In genomic region chr16:67017810-67018488, GRCh38 we compare ENCODE assay signal across 9 cellular contexts.
A peak's percentile ranks its signal among the peaks of the same experiment; 100 is the strongest.
DNase-seq lines count a peak whose midpoint lies in the region; ATAC-seq lines count a peak whose summit lies in the region.
"Had no signal": no experiment of that assay in that cellular context is flagged by ENCODE, and none has a peak within 500 bp of the region (broad histone marks: within the 10 kb centered on the region; RNA-seq: fewer than 3 reads in every experiment).

No MANE protein-coding gene starts in this region.

- no peaks in the 10 kb centered on the region for H3K27me3 ChIP-seq in adipocyte (replicated peaks; ENCODE audit: control insufficient read depth, insufficient read depth, low read length)
- H3K27me3 ChIP-seq: BLaER1 had no signal

- H3K9ac ChIP-seq in adipocyte (ENCODE audit: low read length): no peak overlapping the region
- H3K9ac ChIP-seq: BLaER1 had no signal

- H3K4me3 ChIP-seq in adipocyte (ENCODE audit: low read length): no peak overlapping the region
- H3K4me3 ChIP-seq: BLaER1 had no signal

- no peaks in the 10 kb centered on the region for H3K36me3 ChIP-seq in adipocyte (ENCODE audit: control insufficient read depth, insufficient read depth, low read length, severe bottlenecking)
- H3K36me3 ChIP-seq: BLaER1 had no signal

- DNase-seq in SIG-M5 treated with dmso at 0.1 percent for 504 hours (lab: John Stamatoyannopoulos, UW; ENCODE audit: unreplicated experiment) (peak; percentile 41), SIG-M5 (lab: John Stamatoyannopoulos, UW) (no peak), NCI-H146 (lab: John Stamatoyannopoulos, UW) (peak; percentile 91), T follicular helper cell (ENCODE audit: low read depth) (peak; percentile 77), adipocyte (ENCODE audit: low read depth) (peak; percentile 83), hypothalamus (lab: John Stamatoyannopoulos, UW) (peak in 33 of 51 donors; percentile 8 to 78 (median 38))
- peak; percentile 72 to 90 for DNase-seq in stimulated activated CD4-positive, alpha-beta T cell treated with anti-CD3 and anti-CD28 coated beads, Interleukin-12 subunit alpha, Interleukin-12 subunit beta, amount 100 ng/mL, for 24 hours (ENCODE audit: low read depth in 2 of 2)

- H3K4me1 ChIP-seq in adipocyte (ENCODE audit: control insufficient read depth, insufficient read depth, low read length): peaks cover 20% of the 10 kb centered on the region

- no peaks in the 10 kb centered on the region for H3K9me3 ChIP-seq in adipocyte (ENCODE audit: control insufficient read depth, low read length)
- H3K9me3 ChIP-seq: BLaER1 had no signal

- peak; percentile 72 for ATAC-seq in HG02840 (IDR thresholded peaks at IDR 0.05; ENCODE audit: low FRiP score, unreplicated experiment)
